ENCODE assay signal across 1 cellular context in the genomic region with DNA sequence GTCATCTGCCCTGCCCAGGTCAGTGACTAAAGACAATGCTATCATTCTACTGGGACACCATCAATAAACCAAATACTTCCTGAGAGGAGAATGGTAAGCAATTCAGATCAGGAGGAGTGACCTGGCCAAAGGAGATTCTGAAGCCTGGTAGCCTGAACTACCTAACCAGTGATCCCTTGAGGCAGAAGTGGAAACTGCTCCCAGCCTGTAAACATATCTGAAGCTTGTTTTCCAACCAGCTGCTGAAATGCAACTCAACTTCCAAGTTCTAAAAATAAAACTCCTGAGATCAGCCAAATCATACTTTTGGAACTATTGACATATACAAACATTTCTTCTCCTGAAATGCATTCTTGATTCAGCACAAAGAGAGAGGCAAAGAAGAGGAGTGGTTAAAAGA.
TF ChIP-seq lines count a peak whose summit lies in the region.

No MANE protein-coding gene starts in this region.

TF ChIP-seq in H1, 55 proteins besides CTCF, POLR2A, EP300 and RAD21:
- TF ChIP-seq FOSL1 (IDR thresholded peaks at IDR 0.05; ENCODE audit: insufficient read depth, low read depth, low read length), result no peak
- TF ChIP-seq GTF2F1 (IDR thresholded peaks at IDR 0.05; ENCODE audit: borderline replicate concordance, low read depth, low read length), result no peak
